ENCODE assay signal across 1 cellular context in the genomic region with DNA sequence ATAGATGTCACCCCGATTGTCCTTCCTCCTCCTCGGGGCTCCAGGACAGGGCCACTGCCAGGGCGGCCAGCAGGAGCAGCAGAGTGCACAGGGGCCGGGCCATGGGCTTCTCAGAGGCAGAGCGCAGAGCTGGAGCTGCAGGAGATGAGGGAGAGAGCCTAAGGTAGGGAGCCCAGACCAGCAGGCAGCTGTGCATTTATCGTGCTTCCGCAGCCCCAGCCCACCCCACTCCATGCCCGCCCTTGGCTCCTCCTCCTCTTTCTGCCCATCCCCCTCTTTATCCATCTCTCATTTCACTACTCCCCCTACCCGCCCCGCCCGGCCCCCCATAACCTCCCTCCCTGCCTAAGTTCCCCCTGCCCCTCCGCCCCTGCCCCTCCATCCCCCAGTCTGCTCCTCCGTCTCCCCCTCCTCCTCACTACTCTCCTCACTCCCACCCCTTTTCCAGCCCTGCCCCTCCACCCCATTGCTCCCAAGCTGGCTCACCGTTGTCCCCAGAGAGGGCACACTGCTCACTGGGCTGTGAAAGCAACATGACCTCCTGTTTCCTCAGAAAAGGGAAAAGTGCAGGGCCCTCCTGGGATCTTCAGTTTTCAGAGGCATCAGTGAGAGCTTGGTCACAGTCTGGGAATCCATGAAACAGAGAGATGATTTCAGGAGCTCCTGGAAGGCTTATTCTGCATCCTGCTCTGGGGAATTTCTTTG.
TF ChIP-seq lines count a peak whose summit lies in the region.

No MANE protein-coding gene starts in this region.

TF ChIP-seq in WTC11, 78 proteins besides CTCF, POLR2A, EP300 and RAD21 (continued from another document):
- TF ChIP-seq, protein P1, sequence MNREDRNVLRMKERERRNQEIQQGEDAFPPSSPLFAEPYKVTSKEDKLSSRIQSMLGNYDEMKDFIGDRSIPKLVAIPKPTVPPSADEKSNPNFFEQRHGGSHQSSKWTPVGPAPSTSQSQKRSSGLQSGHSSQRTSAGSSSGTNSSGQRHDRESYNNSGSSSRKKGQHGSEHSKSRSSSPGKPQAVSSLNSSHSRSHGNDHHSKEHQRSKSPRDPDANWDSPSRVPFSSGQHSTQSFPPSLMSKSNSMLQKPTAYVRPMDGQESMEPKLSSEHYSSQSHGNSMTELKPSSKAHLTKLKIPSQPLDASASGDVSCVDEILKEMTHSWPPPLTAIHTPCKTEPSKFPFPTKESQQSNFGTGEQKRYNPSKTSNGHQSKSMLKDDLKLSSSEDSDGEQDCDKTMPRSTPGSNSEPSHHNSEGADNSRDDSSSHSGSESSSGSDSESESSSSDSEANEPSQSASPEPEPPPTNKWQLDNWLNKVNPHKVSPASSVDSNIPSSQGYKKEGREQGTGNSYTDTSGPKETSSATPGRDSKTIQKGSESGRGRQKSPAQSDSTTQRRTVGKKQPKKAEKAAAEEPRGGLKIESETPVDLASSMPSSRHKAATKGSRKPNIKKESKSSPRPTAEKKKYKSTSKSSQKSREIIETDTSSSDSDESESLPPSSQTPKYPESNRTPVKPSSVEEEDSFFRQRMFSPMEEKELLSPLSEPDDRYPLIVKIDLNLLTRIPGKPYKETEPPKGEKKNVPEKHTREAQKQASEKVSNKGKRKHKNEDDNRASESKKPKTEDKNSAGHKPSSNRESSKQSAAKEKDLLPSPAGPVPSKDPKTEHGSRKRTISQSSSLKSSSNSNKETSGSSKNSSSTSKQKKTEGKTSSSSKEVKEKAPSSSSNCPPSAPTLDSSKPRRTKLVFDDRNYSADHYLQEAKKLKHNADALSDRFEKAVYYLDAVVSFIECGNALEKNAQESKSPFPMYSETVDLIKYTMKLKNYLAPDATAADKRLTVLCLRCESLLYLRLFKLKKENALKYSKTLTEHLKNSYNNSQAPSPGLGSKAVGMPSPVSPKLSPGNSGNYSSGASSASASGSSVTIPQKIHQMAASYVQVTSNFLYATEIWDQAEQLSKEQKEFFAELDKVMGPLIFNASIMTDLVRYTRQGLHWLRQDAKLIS (CRISPR knock-in tag; IDR thresholded peaks at IDR 0.05; ENCODE audit: borderline replicate concordance) = no peak
- no peak for TF ChIP-seq ZNF423 (CRISPR knock-in tag; IDR thresholded peaks at IDR 0.05)
- no peak for TF ChIP-seq NR3C1 (CRISPR knock-in tag; conservative IDR thresholded peaks at IDR 0.05; ENCODE audit: low read depth)
- TF ChIP-seq, protein P2, sequence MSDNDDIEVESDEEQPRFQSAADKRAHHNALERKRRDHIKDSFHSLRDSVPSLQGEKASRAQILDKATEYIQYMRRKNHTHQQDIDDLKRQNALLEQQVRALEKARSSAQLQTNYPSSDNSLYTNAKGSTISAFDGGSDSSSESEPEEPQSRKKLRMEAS (CRISPR knock-in tag; IDR thresholded peaks at IDR 0.05) = no peak
- no peak for TF ChIP-seq RORB (CRISPR knock-in tag; IDR thresholded peaks at IDR 0.05)
- TF ChIP-seq, protein P3, sequence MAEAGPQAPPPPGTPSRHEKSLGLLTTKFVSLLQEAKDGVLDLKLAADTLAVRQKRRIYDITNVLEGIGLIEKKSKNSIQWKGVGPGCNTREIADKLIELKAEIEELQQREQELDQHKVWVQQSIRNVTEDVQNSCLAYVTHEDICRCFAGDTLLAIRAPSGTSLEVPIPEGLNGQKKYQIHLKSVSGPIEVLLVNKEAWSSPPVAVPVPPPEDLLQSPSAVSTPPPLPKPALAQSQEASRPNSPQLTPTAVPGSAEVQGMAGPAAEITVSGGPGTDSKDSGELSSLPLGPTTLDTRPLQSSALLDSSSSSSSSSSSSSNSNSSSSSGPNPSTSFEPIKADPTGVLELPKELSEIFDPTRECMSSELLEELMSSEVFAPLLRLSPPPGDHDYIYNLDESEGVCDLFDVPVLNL (CRISPR knock-in tag; IDR thresholded peaks at IDR 0.05; ENCODE audit: borderline replicate concordance, low read depth) = no peak
- no peak for TF ChIP-seq OVOL2 (CRISPR knock-in tag; IDR thresholded peaks at IDR 0.05; ENCODE audit: borderline replicate concordance)
